11 cellular contexts compared by ENCODE assay signal in genomic region chr4:145808848-145809512, GRCh38.
DNase-seq lines count a peak whose midpoint lies in the region; ATAC-seq, FAIRE-seq and TF ChIP-seq lines count a peak whose summit lies in the region.
"Had no signal": no experiment of that assay in that cellular context is flagged by ENCODE, and none has a peak within 500 bp of the region (broad histone marks: within the 10 kb centered on the region; RNA-seq: fewer than 3 reads in every experiment).

No MANE protein-coding gene starts in this region.

- intact Hi-C loops in HepG2 (cut with micrococcal nuclease; ENCODE audit: unreplicated experiment) = no loop called here
- intact Hi-C loops in right lobe of liver (cut with DNase I) = no loop called here
- intact Hi-C loops in uterus (cut with DNase I; ENCODE audit: low total_unique reads) = no loop called here

- peaks cover 19% of the 10 kb centered on the region for H3K4me1 Mint-ChIP-seq in activated naive CD8-positive, alpha-beta T cell treated with anti-CD3 and anti-CD28 coated beads, Interleukin-2, amount 10 ng/mL, durations not matched to agents 7 days and 5 days

- H3K9me3 ChIP-seq in HepG2 (ENCODE audit: low read length) (peaks cover 9% of the 10 kb centered on the region; the same call in 1 of the 2 replicates), right lobe of liver (no peaks in the 10 kb centered on the region), uterus (peaks cover 0 to 3% of the 10 kb centered on the region in 2 donors)

- no peak for TF ChIP-seq CTCF in HepG2 (CRISPR knock-in tag; IDR thresholded peaks at IDR 0.05)
- TF ChIP-seq CTCF in right lobe of liver (IDR thresholded peaks at IDR 0.05) = no peak
- TF ChIP-seq CTCF in uterus (IDR thresholded peaks at IDR 0.05) = no peak

- no peaks in the 10 kb centered on the region for H3K27me3 Mint-ChIP-seq in activated naive CD8-positive, alpha-beta T cell treated with anti-CD3 and anti-CD28 coated beads, Interleukin-2, amount 10 ng/mL, durations not matched to agents 7 days and 5 days

- no peaks in the 10 kb centered on the region for H3K79me2 ChIP-seq in HepG2 (ENCODE audit: insufficient read depth, low read length)

- 89% methylated on average over 3 of the region's 3 CpGs for WGBS in HepG2 (ENCODE audit: low lambda C conversion rate)
- WGBS in right lobe of liver (ENCODE audit: insufficient coverage, low coverage, low lambda C conversion rate, missing lambda C conversion rate) = 77% methylated on average over 2 of the region's 3 CpGs

- no peak overlapping the region for H3K4me3 Mint-ChIP-seq in activated naive CD8-positive, alpha-beta T cell treated with anti-CD3 and anti-CD28 coated beads, Interleukin-2, amount 10 ng/mL, durations not matched to agents 7 days and 5 days
- H3K4me3 Mint-ChIP-seq: endodermal cell had no signal

- TF ChIP-seq POLR2A in HepG2 (IDR thresholded peaks at IDR 0.05; ENCODE audit: insufficient read depth in 1 of 2, low read depth in 2 of 2, low read length in 2 of 2) (no peak), right lobe of liver (IDR thresholded peaks at IDR 0.05) (no peak), uterus (IDR thresholded peaks at IDR 0.05) (no peak)

- CTCF ChIA-PET in HepG2 (lab: Yijun Ruan, JAX; ENCODE audit: low intra/inter-chr PET ratio, low total read pairs) = no interaction called here

- H3K9ac ChIP-seq in HepG2 (ENCODE audit: insufficient read depth, low read depth, low read length) = no peak overlapping the region

- DNase-seq in HepG2 (ENCODE audit: low spot score) (no peak), right lobe of liver (no peak), uterus (no peak), GDM1 (lab: John Stamatoyannopoulos, UW) (no peak), RPMI8226 (no peak)
- DNase-seq in activated naive CD8-positive, alpha-beta T cell treated with anti-CD3 and anti-CD28 coated beads, Interleukin-2, amount 10 ng/mL, durations not matched to agents 7 days and 5 days = no peak
- DNase-seq: retina had no signal

- H3K36me3 Mint-ChIP-seq in activated naive CD8-positive, alpha-beta T cell treated with anti-CD3 and anti-CD28 coated beads, Interleukin-2, amount 10 ng/mL, durations not matched to agents 7 days and 5 days = peaks cover 60% of the 10 kb centered on the region

- ATAC-seq in HepG2 = no peak
- ATAC-seq in right lobe of liver = no peak
- ATAC-seq in HG03135 (IDR thresholded peaks at IDR 0.05; ENCODE audit: unreplicated experiment) = peak; percentile 8
- ATAC-seq in activated naive CD8-positive, alpha-beta T cell treated with anti-CD3 and anti-CD28 coated beads, Interleukin-2, amount 10 ng/mL, durations not matched to agents 7 days and 5 days (ENCODE audit: low read depth) = no peak
- no peak for ATAC-seq in HG02981 (IDR thresholded peaks at IDR 0.05; ENCODE audit: unreplicated experiment)

- H3K27me3 ChIP-seq in HepG2 (ENCODE audit: control insufficient read depth in 1 of 2, insufficient read depth in 2 of 2, low read length in 2 of 2) (no peaks in the 10 kb centered on the region), right lobe of liver (no peaks in the 10 kb centered on the region), uterus (no peaks in the 10 kb centered on the region)

- peak overlapping the region; percentile 56 for H3K27ac Mint-ChIP-seq in activated naive CD8-positive, alpha-beta T cell treated with anti-CD3 and anti-CD28 coated beads, Interleukin-2, amount 10 ng/mL, durations not matched to agents 7 days and 5 days

- H4K20me1 ChIP-seq in HepG2 (ENCODE audit: insufficient read depth, low read length) = no peaks in the 10 kb centered on the region

- no peak for TF ChIP-seq RAD21 in HepG2 (CRISPR knock-in tag; IDR thresholded peaks at IDR 0.05)

- H3K27ac ChIP-seq in HepG2 (ENCODE audit: extremely low read length, insufficient read depth, low read length) = no peak overlapping the region
- no peak overlapping the region for H3K27ac ChIP-seq in right lobe of liver
- H3K27ac ChIP-seq in uterus = peak overlapping the region; percentile 44 to 46
- H3K27ac ChIP-seq: C4-2B had no signal

- in situ Hi-C loops in HepG2 (cut with HindIII; ENCODE audit: extremely low pct_ligation_motif_present, low pct_unique_long_range_greater_than_20kb) = no loop called here

- peaks cover 10% of the 10 kb centered on the region for H3K9me3 Mint-ChIP-seq in activated naive CD8-positive, alpha-beta T cell treated with anti-CD3 and anti-CD28 coated beads, Interleukin-2, amount 10 ng/mL, durations not matched to agents 7 days and 5 days

- no peak overlapping the region for H2AFZ ChIP-seq in HepG2 (ENCODE audit: low read length)

- H3K4me3 ChIP-seq in HepG2 (replicated peaks in 1 of 3; ENCODE audit: insufficient read depth in 1 of 3, low read depth in 2 of 3, low read length in 3 of 3) = no peak overlapping the region
- no peak overlapping the region for H3K4me3 ChIP-seq in right lobe of liver
- H3K4me3 ChIP-seq in uterus = no peak overlapping the region

- no peak for FAIRE-seq in HepG2 (lab: Jason Lieb, UNC)

- POLR2A ChIA-PET in HepG2 (lab: Yijun Ruan, JAX) = no interaction called here
- POLR2A ChIA-PET in activated naive CD8-positive, alpha-beta T cell treated with anti-CD3 and anti-CD28 coated beads, Interleukin-2, amount 10 ng/mL, durations not matched to agents 7 days and 5 days (lab: Charles Lee) = no interaction called here

- TF ChIP-seq EP300 in HepG2 (IDR thresholded peaks at IDR 0.05; ENCODE audit: low read depth in 2 of 2, low read length in 2 of 2) (no peak), HepG2 (CRISPR knock-in tag; IDR thresholded peaks at IDR 0.05; ENCODE audit: borderline replicate concordance) (no peak)

- peaks cover 41% of the 10 kb centered on the region for H3K4me1 ChIP-seq in HepG2 (ENCODE audit: insufficient read depth, low read length)
- H3K4me1 ChIP-seq in right lobe of liver = peaks cover 0 to 19% (median 3%) of the 10 kb centered on the region in 4 donors
- peaks cover 0 to 6% of the 10 kb centered on the region in 2 donors for H3K4me1 ChIP-seq in uterus

- no TSS peak for BruUV-seq in HepG2 (replicated peaks; lab: Mats Ljungman, UMichigan)

- peaks cover 0 to 2% of the 10 kb centered on the region in 2 experiments; a peak in 1 of 5 replicates for H3K36me3 ChIP-seq in HepG2 (replicated peaks in 1 of 2; ENCODE audit: control insufficient read depth in 1 of 2, insufficient read depth in 2 of 2, low read length in 2 of 2)
- H3K36me3 ChIP-seq in right lobe of liver = no peaks in the 10 kb centered on the region
- H3K36me3 ChIP-seq in uterus = no peaks in the 10 kb centered on the region

- H3K4me2 ChIP-seq in HepG2 (ENCODE audit: low read depth, low read length) = no peak overlapping the region

TF ChIP-seq in HepG2, 621 proteins besides CTCF, POLR2A, EP300 and RAD21:
- TF ChIP-seq ZNF121 (CRISPR knock-in tag; IDR thresholded peaks at IDR 0.05) (0 out of 2 replicates have a peak, but pooled peaks have one; percentile 33), ZBTB33 (CRISPR knock-in tag; IDR thresholded peaks at IDR 0.05) (no peak)
TF ChIP-seq in HepG2: peak in this region for 1.

Comparison
In these comparisons a context has a peak if more than half of its experiments do, and no peak if none do; other contexts are left out.
1. H3K27ac ChIP-seq: peak in uterus (2 of 2); none in HepG2 (single experiment) and right lobe of liver (0 of 3).